Comparison of ENCODE assay signal across 8 cellular contexts in the genomic region with DNA sequence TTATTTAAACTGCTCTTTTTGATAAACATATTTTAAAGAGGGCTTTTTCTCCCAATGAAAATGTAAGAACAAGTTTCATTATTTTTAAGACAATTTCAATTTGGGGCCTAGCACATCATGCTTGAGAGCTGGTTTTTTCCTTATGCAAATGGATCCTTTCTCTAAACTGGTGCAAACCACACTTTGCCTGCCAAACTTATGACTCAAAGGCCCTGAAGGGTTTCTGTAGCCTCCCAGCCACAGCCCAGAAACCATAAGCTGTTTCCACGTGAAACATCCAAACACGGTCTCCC. TPM values are rescaled to one million over a fixed set of nuclear protein-coding genes. Genes with fewer than 3 reads are reported as not detected.
A peak's percentile ranks its signal among the peaks of the same experiment; 100 is the strongest.
DNase-seq lines count a peak whose midpoint lies in the region; ATAC-seq, FAIRE-seq and TF ChIP-seq lines count a peak whose summit lies in the region.

No MANE protein-coding gene starts in this region.

- peaks cover 5% of the 10 kb centered on the region for H3K36me3 ChIP-seq in SJSA1
- no peaks in the 10 kb centered on the region for H3K36me3 ChIP-seq in esophagus squamous epithelium
- no peaks in the 10 kb centered on the region for H3K36me3 ChIP-seq in sigmoid colon

- no peaks in the 10 kb centered on the region for H3K9me3 ChIP-seq in SJSA1 (replicated peaks)
- no peaks in the 10 kb centered on the region for H3K9me3 ChIP-seq in esophagus squamous epithelium
- H3K9me3 ChIP-seq in sigmoid colon = no peaks in the 10 kb centered on the region

- peaks cover 6% of the 10 kb centered on the region for H3K4me1 ChIP-seq in SJSA1 (replicated peaks)
- peaks cover 5 to 35% (median 12%) of the 10 kb centered on the region in 3 donors for H3K4me1 ChIP-seq in esophagus squamous epithelium
- peaks cover 0 to 40% (median 27%) of the 10 kb centered on the region in 4 donors for H3K4me1 ChIP-seq in sigmoid colon

- no peak for DNase-seq in GM12891 (ENCODE audit: insufficient read length, low spot score)
- no peak for DNase-seq in SJSA1 (ENCODE audit: low read depth in 1 of 2, low spot score in 2 of 2)
- DNase-seq in esophagus squamous epithelium (lab: John Stamatoyannopoulos, UW) = no peak
- DNase-seq in sigmoid colon = no peak
- DNase-seq in NOMO-1 treated with dmso at 0.1 percent for 144 hours (lab: John Stamatoyannopoulos, UW; ENCODE audit: unreplicated experiment) = no peak

- WGBS in esophagus squamous epithelium, 2 donors = 0% methylated on average over 2 of the region's 2 CpGs
- WGBS in sigmoid colon, 2 donors = 0 to 1% methylated on average over 2 of the region's 2 CpGs

- ATAC-seq in HG03565 (IDR thresholded peaks at IDR 0.05; ENCODE audit: unreplicated experiment) (no peak), HG03175 (IDR thresholded peaks at IDR 0.05; ENCODE audit: unreplicated experiment) (no peak), GM19351 (IDR thresholded peaks at IDR 0.05; ENCODE audit: unreplicated experiment) (no peak)

- peak overlapping the region; percentile 15 for H3K27ac ChIP-seq in SJSA1
- peak overlapping the region; percentile 86 to 94 (median 88) for H3K27ac ChIP-seq in esophagus squamous epithelium
- peak overlapping the region; percentile 84 to 90 (median 88) for H3K27ac ChIP-seq in sigmoid colon

- TF ChIP-seq EP300 in sigmoid colon (IDR thresholded peaks at IDR 0.05) = no peak

- H3K27me3 ChIP-seq in SJSA1 (replicated peaks) = no peaks in the 10 kb centered on the region
- no peaks in the 10 kb centered on the region for H3K27me3 ChIP-seq in esophagus squamous epithelium
- H3K27me3 ChIP-seq in sigmoid colon = no peaks in the 10 kb centered on the region

- TF ChIP-seq CTCF in esophagus squamous epithelium (IDR thresholded peaks at IDR 0.05) (peak in 1 of 6 experiments; percentile 12), sigmoid colon (IDR thresholded peaks at IDR 0.05) (no peak)

- TF ChIP-seq POLR2A in GM12891 (IDR thresholded peaks at IDR 0.05; ENCODE audit: low read depth, low read length) (no peak; the same call in 1 of the 2 replicates), esophagus squamous epithelium (IDR thresholded peaks at IDR 0.05) (no peak), sigmoid colon (IDR thresholded peaks at IDR 0.05) (no peak)

- FAIRE-seq in GM12891 (lab: Jason Lieb, UNC) = no peak

- no peak overlapping the region for H3K4me3 ChIP-seq in SJSA1
- peak overlapping the region in 3 of 4 donors; percentile 68 to 97 (median 95) for H3K4me3 ChIP-seq in esophagus squamous epithelium
- peak overlapping the region in 3 of 4 donors; percentile 67 to 94 (median 70) for H3K4me3 ChIP-seq in sigmoid colon

- intact Hi-C loops in esophagus squamous epithelium (cut with DNase I) (no loop called here), sigmoid colon (cut with DNase I) (no loop called here)

TF ChIP-seq in GM12891, 5 proteins besides CTCF, POLR2A, EP300 and RAD21:
- TF ChIP-seq TAF1 (IDR thresholded peaks at IDR 0.05; ENCODE audit: low read depth, low read length) (no peak; the same call in 1 of the 2 replicates), POU2F2 (IDR thresholded peaks at IDR 0.05; ENCODE audit: low read depth, low read length) (peak; percentile 30; the same call in 1 of the 2 replicates), PAX5 (IDR thresholded peaks at IDR 0.05; ENCODE audit: insufficient read depth, low read length, severe bottlenecking) (no peak)
TF ChIP-seq in GM12891: peak in this region for 1.

RNA-seq across cellular contexts. Expression of a gene that starts 0.5 kb away (rescaled TPM):
- polyA plus RNA-seq in GM12891 (2012; ENCODE audit: low read depth, missing spikeins) = 7.7 TPM
- 18.9 and 36.8 TPM in 2 replicates for total RNA-seq in SJSA1 (2014; rRNA removed; shearing (Covaris generic))
- total RNA-seq in esophagus squamous epithelium = 10 to 100 TPM in 2 of 4 donors, 1 to 10 TPM in 2; 2.3 to 17.0 (median 10.5) TPM
- 10 to 100 TPM; 22.4 to 37.1 (median 33.2) TPM for total RNA-seq in sigmoid colon
- polyA plus RNA-seq in sigmoid colon = 1 to 10 TPM; 3.5 to 6.8 (median 6.0) TPM

Comparison
In these comparisons a context has a peak if more than half of its experiments do, and no peak if none do; other contexts are left out.
1. H3K27ac ChIP-seq: peak in every context shown above with its lines; median percentile 88 in sigmoid colon; 88 in esophagus squamous epithelium; 15 in SJSA1.